Comparison of ENCODE assay signal across 11 cellular contexts in the genomic region with DNA sequence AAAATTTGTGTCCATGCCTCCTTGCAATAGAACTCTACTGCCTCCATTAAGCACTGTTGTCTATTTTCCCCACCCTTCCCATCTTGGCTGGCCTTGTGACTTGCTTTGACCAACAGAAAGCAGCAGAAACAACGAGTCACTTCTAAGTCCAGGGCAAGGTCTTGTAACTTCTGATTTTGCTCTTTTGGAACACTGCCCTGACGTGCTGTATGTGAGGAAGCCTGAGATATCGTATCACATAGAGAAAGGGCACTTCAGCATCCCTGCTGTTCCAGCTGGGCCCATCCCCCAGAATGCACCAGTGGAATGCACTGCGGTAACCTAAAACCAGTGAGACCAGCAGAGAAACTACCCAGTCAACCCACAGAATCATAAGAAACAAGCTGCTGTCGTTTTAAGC. TPM values are rescaled to one million over a fixed set of nuclear protein-coding genes. Genes with fewer than 3 reads are reported as not detected.
DNase-seq lines count a peak whose midpoint lies in the region; ATAC-seq and TF ChIP-seq lines count a peak whose summit lies in the region.
"Had no signal": no experiment of that assay in that cellular context is flagged by ENCODE, and none has a peak within 500 bp of the region (broad histone marks: within the 10 kb centered on the region; RNA-seq: fewer than 3 reads in every experiment).

No MANE protein-coding gene starts in this region.

- H3K27ac Mint-ChIP-seq in endodermal cell (peak overlapping the region; percentile 74), nephron (peak overlapping the region; percentile 21 to 82 (median 43))
- H3K27ac Mint-ChIP-seq in stimulated activated naive CD8-positive, alpha-beta T cell treated with anti-CD3 and anti-CD28 coated beads, Interleukin-15, amount 100 ng/mL, for 72 hours: no peak overlapping the region
- H3K27ac Mint-ChIP-seq: stimulated activated naive CD8-positive, alpha-beta T cell treated with anti-CD3 and anti-CD28 coated beads, Interleukin-15, Interleukin-2, amounts not matched to agents 100 ng/mL and 50 ng/mL, for 24 hours had no signal

- no peaks in the 10 kb centered on the region for H3K27me3 ChIP-seq in endodermal cell (ENCODE audit: control insufficient read depth, insufficient read depth, low read length, poor library complexity, severe bottlenecking)
- H3K27me3 ChIP-seq: pancreas had no signal

- H3K27ac ChIP-seq in endodermal cell (ENCODE audit: low read depth, low read length): peak overlapping the region; percentile 62
- H3K27ac ChIP-seq: pancreas had no signal

- peaks cover 9% of the 10 kb centered on the region for H3K36me3 ChIP-seq in endodermal cell (ENCODE audit: control insufficient read depth, insufficient read depth, low read length)
- H3K36me3 ChIP-seq: pancreas had no signal

- WGBS in endodermal cell (ENCODE audit: insufficient coverage in 1 of 2, insufficient read length in 1 of 2), 2 experiments: 35 to 43% methylated on average over 3 to 5 of the region's 5 CpGs

- no peak for ATAC-seq in stimulated activated naive CD8-positive, alpha-beta T cell treated with anti-CD3 and anti-CD28 coated beads, Interleukin-15, amount 100 ng/mL, for 72 hours
- ATAC-seq: Panc1, pancreas had no signal

- H3K4me1 Mint-ChIP-seq in endodermal cell (peaks cover 34% of the 10 kb centered on the region), nephron (peaks cover 31% of the 10 kb centered on the region)
- H3K4me1 Mint-ChIP-seq in stimulated activated naive CD8-positive, alpha-beta T cell treated with anti-CD3 and anti-CD28 coated beads, Interleukin-15, amount 100 ng/mL, for 72 hours: no peaks in the 10 kb centered on the region

- H3K9me3 Mint-ChIP-seq in endodermal cell (no peaks in the 10 kb centered on the region), nephron (no peaks in the 10 kb centered on the region)
- H3K9me3 Mint-ChIP-seq in stimulated activated naive CD8-positive, alpha-beta T cell treated with anti-CD3 and anti-CD28 coated beads, Interleukin-15, amount 100 ng/mL, for 72 hours: no peaks in the 10 kb centered on the region
- H3K9me3 Mint-ChIP-seq: stimulated activated naive CD8-positive, alpha-beta T cell treated with anti-CD3 and anti-CD28 coated beads, Interleukin-15, Interleukin-2, amounts not matched to agents 100 ng/mL and 50 ng/mL, for 24 hours had no signal

- H3K4me3 ChIP-seq in endodermal cell (ENCODE audit: low read length): peak overlapping the region; percentile 38
- H3K4me3 ChIP-seq: pancreas had no signal

- H3K27me3 Mint-ChIP-seq in endodermal cell (ENCODE audit: insufficient read depth): no peaks in the 10 kb centered on the region
- H3K27me3 Mint-ChIP-seq in nephron (ENCODE audit: low read depth): no peaks in the 10 kb centered on the region
- peaks cover 46% of the 10 kb centered on the region for H3K27me3 Mint-ChIP-seq in stimulated activated naive CD8-positive, alpha-beta T cell treated with anti-CD3 and anti-CD28 coated beads, Interleukin-15, amount 100 ng/mL, for 72 hours

- H3K36me3 Mint-ChIP-seq in endodermal cell (ENCODE audit: low read depth) (peaks cover 13% of the 10 kb centered on the region), nephron (ENCODE audit: low read depth) (peaks cover 25% of the 10 kb centered on the region)

- H3K4me1 ChIP-seq in endodermal cell (ENCODE audit: control insufficient read depth, insufficient read depth, low read length): peaks cover 8% of the 10 kb centered on the region

- H3K9ac ChIP-seq in endodermal cell (ENCODE audit: extremely low read depth, low read length, poor library complexity, severe bottlenecking): no peak overlapping the region

- peak; percentile 37 for DNase-seq in ELR (ENCODE audit: low read depth)
- peak; percentile 82 for DNase-seq in NCI-H510A (lab: John Stamatoyannopoulos, UW)
- peak; percentile 86 for DNase-seq in endodermal cell
- no peak for DNase-seq in NCI-H1436 (lab: John Stamatoyannopoulos, UW)
- no peak for DNase-seq in germinal center (ENCODE audit: low spot score)
- no peak for DNase-seq in NCI-H2227 treated with DMSO at 0.1 percent for 48 hours (lab: John Stamatoyannopoulos, UW)
- DNase-seq in stimulated activated naive CD8-positive, alpha-beta T cell treated with anti-CD3 and anti-CD28 coated beads, Interleukin-15, amount 100 ng/mL, for 72 hours: no peak
- DNase-seq: pancreas had no signal

- TF ChIP-seq CTCF in endodermal cell (conservative IDR thresholded peaks at IDR 0.05): no peak
- TF ChIP-seq CTCF in nephron (IDR thresholded peaks at IDR 0.05; ENCODE audit: unreplicated experiment in 3 of 3): no peak

- H3K4me3 Mint-ChIP-seq in endodermal cell: no peak overlapping the region
- no peak overlapping the region for H3K4me3 Mint-ChIP-seq in nephron
- no peak overlapping the region for H3K4me3 Mint-ChIP-seq in stimulated activated naive CD8-positive, alpha-beta T cell treated with anti-CD3 and anti-CD28 coated beads, Interleukin-15, amount 100 ng/mL, for 72 hours
- H3K4me3 Mint-ChIP-seq: stimulated activated naive CD8-positive, alpha-beta T cell treated with anti-CD3 and anti-CD28 coated beads, Interleukin-15, Interleukin-2, amounts not matched to agents 100 ng/mL and 50 ng/mL, for 24 hours had no signal

- no peaks in the 10 kb centered on the region for H3K9me3 ChIP-seq in endodermal cell (ENCODE audit: control insufficient read depth, low read length)
- H3K9me3 ChIP-seq: pancreas had no signal

RNA-seq across cellular contexts. Expression of a gene that starts 28.1 kb away (rescaled TPM):
- total RNA-seq in endodermal cell: 100 to 1,000 TPM; 128 to 136 TPM
- 125 TPM for polyA plus RNA-seq in endodermal cell (2013, experiment 1 of 2)
- 118 TPM for polyA plus RNA-seq in endodermal cell (2013, experiment 2 of 2)

Comparison
In these comparisons a context has a peak if more than half of its experiments do, and no peak if none do; other contexts are left out.
1. DNase-seq: peak in ELR (single experiment), NCI-H510A (single experiment) and endodermal cell (single experiment); none in NCI-H1436 (single experiment), germinal center (single experiment), NCI-H2227 treated with DMSO at 0.1 percent for 48 hours (single experiment) and stimulated activated naive CD8-positive, alpha-beta T cell treated with anti-CD3 and anti-CD28 coated beads, Interleukin-15, amount 100 ng/mL, for 72 hours (0 of 2).
2. H3K27ac Mint-ChIP-seq: peak in endodermal cell (single experiment) and nephron (3 of 3); none in stimulated activated naive CD8-positive, alpha-beta T cell treated with anti-CD3 and anti-CD28 coated beads, Interleukin-15, amount 100 ng/mL, for 72 hours (0 of 2).